In genomic region chr4:139453371-139454110, GRCh38 we compare ENCODE assay signal across 8 cellular contexts. TPM values are rescaled to one million over a fixed set of nuclear protein-coding genes. Genes with fewer than 3 reads are reported as not detected.
DNase-seq lines count a peak whose midpoint lies in the region; ATAC-seq and TF ChIP-seq lines count a peak whose summit lies in the region.

No MANE protein-coding gene starts in this region.

- no peaks in the 10 kb centered on the region for H3K36me3 ChIP-seq in hepatocyte (replicated peaks; ENCODE audit: insufficient read depth, low read depth)

- under 1% methylated on average over 53 of the region's 76 CpGs for WGBS in hepatocyte (ENCODE audit: low lambda C conversion rate, missing lambda C conversion rate)

- H3K79me2 ChIP-seq in hepatocyte, result peaks cover 84% of the 10 kb centered on the region

- H3K4me2 ChIP-seq in hepatocyte, result peak overlapping the region; percentile 79

- no peaks in the 10 kb centered on the region for H3K9me3 ChIP-seq in hepatocyte (ENCODE audit: low read depth)

- peak overlapping the region; percentile 82 for H2AFZ ChIP-seq in hepatocyte

- H4K20me1 ChIP-seq in hepatocyte (ENCODE audit: insufficient read depth, poor library complexity, severe bottlenecking), result peaks cover 12% of the 10 kb centered on the region

- H3K27me3 ChIP-seq in hepatocyte, result no peaks in the 10 kb centered on the region

- H3K4me1 ChIP-seq in hepatocyte (ENCODE audit: insufficient read depth), result peaks cover 34% of the 10 kb centered on the region

- peak; percentile 95 for DNase-seq in NCI-H2029 (lab: John Stamatoyannopoulos, UW)
- peak; percentile 92 for DNase-seq in T-helper 9 cell
- DNase-seq in astrocyte of the hippocampus (ENCODE audit: low read depth, low spot score), result peak; percentile 99
- DNase-seq in hepatocyte (ENCODE audit: low spot score), result peak; percentile 97
- DNase-seq in renal cortical epithelial cell (ENCODE audit: low read depth), result peak; percentile 93

- TF ChIP-seq CTCF in 22Rv1 (IDR thresholded peaks at IDR 0.05) (peak; percentile 58), hepatocyte (IDR thresholded peaks at IDR 0.05; ENCODE audit: poor library complexity) (peak; percentile 17)

- no peaks in the 10 kb centered on the region for H3K9me2 ChIP-seq in hepatocyte (replicated peaks; ENCODE audit: insufficient read depth)

- ATAC-seq in GM18511 (IDR thresholded peaks at IDR 0.05; ENCODE audit: unreplicated experiment) (peak; percentile 88), HG03025 (IDR thresholded peaks at IDR 0.05; ENCODE audit: low FRiP score, unreplicated experiment) (peak; percentile 88)

- peak overlapping the region; percentile 100 for H3K27ac ChIP-seq in 22Rv1
- H3K27ac ChIP-seq in hepatocyte, result peak overlapping the region; percentile 98

- H3K4me3 ChIP-seq in hepatocyte, result peak overlapping the region; percentile 88

RNA-seq across cellular contexts. Expression of gene RAB33B, which starts 0.4 kb away (rescaled TPM):
- total RNA-seq in hepatocyte (13.5 and 16.2 TPM in 2 replicates), renal cortical epithelial cell (15.1 and 17.9 TPM in 2 replicates)
- polyA plus RNA-seq in hepatocyte, result 4.5 and 6.9 TPM in 2 replicates

Comparison
In these comparisons a context has a peak if more than half of its experiments do, and no peak if none do; other contexts are left out.
1. Peak in every context shown above with its lines: DNase-seq, ATAC-seq, H3K4me3 ChIP-seq and H3K27ac ChIP-seq.